1 cellular context compared by ENCODE assay signal in the genomic region with DNA sequence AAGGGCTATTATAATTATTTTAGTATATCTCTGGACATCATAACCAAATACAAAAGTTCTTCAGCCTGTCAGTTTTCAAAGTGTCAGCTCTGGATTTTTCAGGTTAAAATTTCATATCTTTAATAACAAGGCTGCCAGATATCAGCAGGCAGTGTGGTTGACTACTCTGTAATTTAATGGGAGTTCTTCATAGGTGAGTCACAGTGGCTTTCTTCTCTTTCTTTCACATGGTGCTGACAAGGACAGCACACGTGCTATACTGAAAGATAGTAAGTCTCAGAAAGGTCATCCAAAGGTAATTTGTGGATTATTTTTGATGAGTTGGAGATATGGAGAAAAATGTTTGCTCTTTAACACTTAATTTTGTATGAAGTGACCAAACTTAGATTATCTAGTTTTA.
TF ChIP-seq lines count a peak whose summit lies in the region.

No MANE protein-coding gene starts in this region.

TF ChIP-seq in K562, 482 proteins besides CTCF, POLR2A, EP300 and RAD21 (continued from another document and continues in another):
- TF ChIP-seq ASH1L (IDR thresholded peaks at IDR 0.05; ENCODE audit: borderline replicate concordance, low read depth, partially characterized antibody): no peak
- no peak for TF ChIP-seq WHSC1 (IDR thresholded peaks at IDR 0.05; ENCODE audit: low read length)
- no peak for TF ChIP-seq CC2D1A (IDR thresholded peaks at IDR 0.05)
- TF ChIP-seq, protein P1, sequence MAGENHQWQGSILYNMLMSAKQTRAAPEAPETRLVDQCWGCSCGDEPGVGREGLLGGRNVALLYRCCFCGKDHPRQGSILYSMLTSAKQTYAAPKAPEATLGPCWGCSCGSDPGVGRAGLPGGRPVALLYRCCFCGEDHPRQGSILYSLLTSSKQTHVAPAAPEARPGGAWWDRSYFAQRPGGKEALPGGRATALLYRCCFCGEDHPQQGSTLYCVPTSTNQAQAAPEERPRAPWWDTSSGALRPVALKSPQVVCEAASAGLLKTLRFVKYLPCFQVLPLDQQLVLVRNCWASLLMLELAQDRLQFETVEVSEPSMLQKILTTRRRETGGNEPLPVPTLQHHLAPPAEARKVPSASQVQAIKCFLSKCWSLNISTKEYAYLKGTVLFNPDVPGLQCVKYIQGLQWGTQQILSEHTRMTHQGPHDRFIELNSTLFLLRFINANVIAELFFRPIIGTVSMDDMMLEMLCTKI (IDR thresholded peaks at IDR 0.05; ENCODE audit: partially characterized antibody): no peak
- TF ChIP-seq, protein P2, sequence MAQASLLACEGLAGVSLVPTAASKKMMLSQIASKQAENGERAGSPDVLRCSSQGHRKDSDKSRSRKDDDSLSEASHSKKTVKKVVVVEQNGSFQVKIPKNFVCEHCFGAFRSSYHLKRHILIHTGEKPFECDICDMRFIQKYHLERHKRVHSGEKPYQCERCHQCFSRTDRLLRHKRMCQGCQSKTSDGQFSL (CRISPR knock-in tag; IDR thresholded peaks at IDR 0.05): no peak
- TF ChIP-seq, protein P2 (tag; IDR thresholded peaks at IDR 0.05): no peak
- TF ChIP-seq JUN (IDR thresholded peaks at IDR 0.05; ENCODE audit: borderline replicate concordance, low read depth, low read length): no peak
- TF ChIP-seq JUN (CRISPR knock-in tag; IDR thresholded peaks at IDR 0.05; ENCODE audit: borderline replicate concordance): no peak
- TF ChIP-seq, protein P3, sequence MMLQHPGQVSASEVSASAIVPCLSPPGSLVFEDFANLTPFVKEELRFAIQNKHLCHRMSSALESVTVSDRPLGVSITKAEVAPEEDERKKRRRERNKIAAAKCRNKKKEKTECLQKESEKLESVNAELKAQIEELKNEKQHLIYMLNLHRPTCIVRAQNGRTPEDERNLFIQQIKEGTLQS (IDR thresholded peaks at IDR 0.05): peak; percentile 60; the same call in 1 of the 2 replicates
- TF ChIP-seq, protein P3 (CRISPR knock-in tag; conservative IDR thresholded peaks at IDR 0.05): no peak
- peak; percentile 82 for TF ChIP-seq TEAD4 (IDR thresholded peaks at IDR 0.05; ENCODE audit: low read length)
- TF ChIP-seq TEAD4 (CRISPR knock-in tag; IDR thresholded peaks at IDR 0.05; ENCODE audit: borderline replicate concordance): no peak
- no peak for TF ChIP-seq FOXP1 (CRISPR knock-in tag; IDR thresholded peaks at IDR 0.05)
- no peak for TF ChIP-seq NR2C1 (IDR thresholded peaks at IDR 0.05)
- no peak for TF ChIP-seq NR2C1 (tag; IDR thresholded peaks at IDR 0.05)
- no peak for TF ChIP-seq PHF20 (IDR thresholded peaks at IDR 0.05; ENCODE audit: partially characterized antibody)
- TF ChIP-seq ZNF212 (CRISPR knock-in tag; IDR thresholded peaks at IDR 0.05): no peak
- TF ChIP-seq, protein P4, sequence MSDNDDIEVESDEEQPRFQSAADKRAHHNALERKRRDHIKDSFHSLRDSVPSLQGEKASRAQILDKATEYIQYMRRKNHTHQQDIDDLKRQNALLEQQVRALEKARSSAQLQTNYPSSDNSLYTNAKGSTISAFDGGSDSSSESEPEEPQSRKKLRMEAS (CRISPR knock-in tag; IDR thresholded peaks at IDR 0.05): no peak
- no peak for TF ChIP-seq SREBF2 (CRISPR knock-in tag; IDR thresholded peaks at IDR 0.05)
- no peak for TF ChIP-seq L3MBTL2 (IDR thresholded peaks at IDR 0.05)
- TF ChIP-seq LEF1 (IDR thresholded peaks at IDR 0.05): no peak
- TF ChIP-seq SMARCA5 (IDR thresholded peaks at IDR 0.05): no peak
- TF ChIP-seq, protein P5, sequence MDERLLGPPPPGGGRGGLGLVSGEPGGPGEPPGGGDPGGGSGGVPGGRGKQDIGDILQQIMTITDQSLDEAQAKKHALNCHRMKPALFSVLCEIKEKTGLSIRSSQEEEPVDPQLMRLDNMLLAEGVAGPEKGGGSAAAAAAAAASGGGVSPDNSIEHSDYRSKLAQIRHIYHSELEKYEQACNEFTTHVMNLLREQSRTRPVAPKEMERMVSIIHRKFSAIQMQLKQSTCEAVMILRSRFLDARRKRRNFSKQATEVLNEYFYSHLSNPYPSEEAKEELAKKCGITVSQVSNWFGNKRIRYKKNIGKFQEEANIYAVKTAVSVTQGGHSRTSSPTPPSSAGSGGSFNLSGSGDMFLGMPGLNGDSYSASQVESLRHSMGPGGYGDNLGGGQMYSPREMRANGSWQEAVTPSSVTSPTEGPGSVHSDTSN (CRISPR knock-in tag; IDR thresholded peaks at IDR 0.05; ENCODE audit: low read depth): no peak
- TF ChIP-seq, protein P5 (tag; conservative IDR thresholded peaks at IDR 0.05; ENCODE audit: low read depth): no peak
- no peak for TF ChIP-seq ZNF140 (CRISPR knock-in tag; IDR thresholded peaks at IDR 0.05)
- TF ChIP-seq, protein P6, sequence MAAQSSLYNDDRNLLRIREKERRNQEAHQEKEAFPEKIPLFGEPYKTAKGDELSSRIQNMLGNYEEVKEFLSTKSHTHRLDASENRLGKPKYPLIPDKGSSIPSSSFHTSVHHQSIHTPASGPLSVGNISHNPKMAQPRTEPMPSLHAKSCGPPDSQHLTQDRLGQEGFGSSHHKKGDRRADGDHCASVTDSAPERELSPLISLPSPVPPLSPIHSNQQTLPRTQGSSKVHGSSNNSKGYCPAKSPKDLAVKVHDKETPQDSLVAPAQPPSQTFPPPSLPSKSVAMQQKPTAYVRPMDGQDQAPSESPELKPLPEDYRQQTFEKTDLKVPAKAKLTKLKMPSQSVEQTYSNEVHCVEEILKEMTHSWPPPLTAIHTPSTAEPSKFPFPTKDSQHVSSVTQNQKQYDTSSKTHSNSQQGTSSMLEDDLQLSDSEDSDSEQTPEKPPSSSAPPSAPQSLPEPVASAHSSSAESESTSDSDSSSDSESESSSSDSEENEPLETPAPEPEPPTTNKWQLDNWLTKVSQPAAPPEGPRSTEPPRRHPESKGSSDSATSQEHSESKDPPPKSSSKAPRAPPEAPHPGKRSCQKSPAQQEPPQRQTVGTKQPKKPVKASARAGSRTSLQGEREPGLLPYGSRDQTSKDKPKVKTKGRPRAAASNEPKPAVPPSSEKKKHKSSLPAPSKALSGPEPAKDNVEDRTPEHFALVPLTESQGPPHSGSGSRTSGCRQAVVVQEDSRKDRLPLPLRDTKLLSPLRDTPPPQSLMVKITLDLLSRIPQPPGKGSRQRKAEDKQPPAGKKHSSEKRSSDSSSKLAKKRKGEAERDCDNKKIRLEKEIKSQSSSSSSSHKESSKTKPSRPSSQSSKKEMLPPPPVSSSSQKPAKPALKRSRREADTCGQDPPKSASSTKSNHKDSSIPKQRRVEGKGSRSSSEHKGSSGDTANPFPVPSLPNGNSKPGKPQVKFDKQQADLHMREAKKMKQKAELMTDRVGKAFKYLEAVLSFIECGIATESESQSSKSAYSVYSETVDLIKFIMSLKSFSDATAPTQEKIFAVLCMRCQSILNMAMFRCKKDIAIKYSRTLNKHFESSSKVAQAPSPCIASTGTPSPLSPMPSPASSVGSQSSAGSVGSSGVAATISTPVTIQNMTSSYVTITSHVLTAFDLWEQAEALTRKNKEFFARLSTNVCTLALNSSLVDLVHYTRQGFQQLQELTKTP (IDR thresholded peaks at IDR 0.05; ENCODE audit: low read depth in 1 of 2, partially characterized antibody in 2 of 2): no peak
- TF ChIP-seq, protein P7, sequence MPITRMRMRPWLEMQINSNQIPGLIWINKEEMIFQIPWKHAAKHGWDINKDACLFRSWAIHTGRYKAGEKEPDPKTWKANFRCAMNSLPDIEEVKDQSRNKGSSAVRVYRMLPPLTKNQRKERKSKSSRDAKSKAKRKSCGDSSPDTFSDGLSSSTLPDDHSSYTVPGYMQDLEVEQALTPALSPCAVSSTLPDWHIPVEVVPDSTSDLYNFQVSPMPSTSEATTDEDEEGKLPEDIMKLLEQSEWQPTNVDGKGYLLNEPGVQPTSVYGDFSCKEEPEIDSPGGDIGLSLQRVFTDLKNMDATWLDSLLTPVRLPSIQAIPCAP (CRISPR knock-in tag; IDR thresholded peaks at IDR 0.05; ENCODE audit: borderline replicate concordance): no peak
- no peak for TF ChIP-seq ZNF143 (CRISPR knock-in tag; IDR thresholded peaks at IDR 0.05)
- no peak for TF ChIP-seq MTF1 (CRISPR knock-in tag; IDR thresholded peaks at IDR 0.05; ENCODE audit: borderline replicate concordance)
- peak; percentile 24; the same call in 1 of the 2 replicates for TF ChIP-seq CBFA2T2 (conservative IDR thresholded peaks at IDR 0.05)
- no peak for TF ChIP-seq SIX5 (IDR thresholded peaks at IDR 0.05; ENCODE audit: borderline replicate concordance in 1 of 2, insufficient read depth in 1 of 2, low read depth in 1 of 2, low read length in 2 of 2)
- no peak for TF ChIP-seq FOXA3 (CRISPR knock-in tag; conservative IDR thresholded peaks at IDR 0.05 in 1 of 2, IDR thresholded peaks at IDR 0.05 in 1 of 2)
- no peak for TF ChIP-seq CTBP1 (IDR thresholded peaks at IDR 0.05; ENCODE audit: borderline replicate concordance)
- no peak for TF ChIP-seq PTBP1 (IDR thresholded peaks at IDR 0.05; ENCODE audit: low read depth, low read length)
- no peak for TF ChIP-seq MAFF (IDR thresholded peaks at IDR 0.05; ENCODE audit: low read length)
- no peak for TF ChIP-seq BCL6 (CRISPR knock-in tag; IDR thresholded peaks at IDR 0.05)
- no peak for TF ChIP-seq PYGO2 (tag; IDR thresholded peaks at IDR 0.05)
- TF ChIP-seq KAT7 (CRISPR knock-in tag; IDR thresholded peaks at IDR 0.05; ENCODE audit: borderline replicate concordance): no peak
- no peak for TF ChIP-seq CEBPB (tag; IDR thresholded peaks at IDR 0.05)
- no peak for TF ChIP-seq U2AF1 (optimal IDR thresholded peaks at IDR 0.05; ENCODE audit: low read depth, low read length)
- TF ChIP-seq, protein P8, sequence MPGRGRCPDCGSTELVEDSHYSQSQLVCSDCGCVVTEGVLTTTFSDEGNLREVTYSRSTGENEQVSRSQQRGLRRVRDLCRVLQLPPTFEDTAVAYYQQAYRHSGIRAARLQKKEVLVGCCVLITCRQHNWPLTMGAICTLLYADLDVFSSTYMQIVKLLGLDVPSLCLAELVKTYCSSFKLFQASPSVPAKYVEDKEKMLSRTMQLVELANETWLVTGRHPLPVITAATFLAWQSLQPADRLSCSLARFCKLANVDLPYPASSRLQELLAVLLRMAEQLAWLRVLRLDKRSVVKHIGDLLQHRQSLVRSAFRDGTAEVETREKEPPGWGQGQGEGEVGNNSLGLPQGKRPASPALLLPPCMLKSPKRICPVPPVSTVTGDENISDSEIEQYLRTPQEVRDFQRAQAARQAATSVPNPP (IDR thresholded peaks at IDR 0.05; ENCODE audit: borderline replicate concordance, insufficient read depth, insufficient read length): no peak
- TF ChIP-seq, protein P9, sequence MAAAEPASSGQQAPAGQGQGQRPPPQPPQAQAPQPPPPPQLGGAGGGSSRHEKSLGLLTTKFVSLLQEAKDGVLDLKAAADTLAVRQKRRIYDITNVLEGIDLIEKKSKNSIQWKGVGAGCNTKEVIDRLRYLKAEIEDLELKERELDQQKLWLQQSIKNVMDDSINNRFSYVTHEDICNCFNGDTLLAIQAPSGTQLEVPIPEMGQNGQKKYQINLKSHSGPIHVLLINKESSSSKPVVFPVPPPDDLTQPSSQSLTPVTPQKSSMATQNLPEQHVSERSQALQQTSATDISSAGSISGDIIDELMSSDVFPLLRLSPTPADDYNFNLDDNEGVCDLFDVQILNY (CRISPR knock-in tag; IDR thresholded peaks at IDR 0.05): no peak
- TF ChIP-seq, protein P10, sequence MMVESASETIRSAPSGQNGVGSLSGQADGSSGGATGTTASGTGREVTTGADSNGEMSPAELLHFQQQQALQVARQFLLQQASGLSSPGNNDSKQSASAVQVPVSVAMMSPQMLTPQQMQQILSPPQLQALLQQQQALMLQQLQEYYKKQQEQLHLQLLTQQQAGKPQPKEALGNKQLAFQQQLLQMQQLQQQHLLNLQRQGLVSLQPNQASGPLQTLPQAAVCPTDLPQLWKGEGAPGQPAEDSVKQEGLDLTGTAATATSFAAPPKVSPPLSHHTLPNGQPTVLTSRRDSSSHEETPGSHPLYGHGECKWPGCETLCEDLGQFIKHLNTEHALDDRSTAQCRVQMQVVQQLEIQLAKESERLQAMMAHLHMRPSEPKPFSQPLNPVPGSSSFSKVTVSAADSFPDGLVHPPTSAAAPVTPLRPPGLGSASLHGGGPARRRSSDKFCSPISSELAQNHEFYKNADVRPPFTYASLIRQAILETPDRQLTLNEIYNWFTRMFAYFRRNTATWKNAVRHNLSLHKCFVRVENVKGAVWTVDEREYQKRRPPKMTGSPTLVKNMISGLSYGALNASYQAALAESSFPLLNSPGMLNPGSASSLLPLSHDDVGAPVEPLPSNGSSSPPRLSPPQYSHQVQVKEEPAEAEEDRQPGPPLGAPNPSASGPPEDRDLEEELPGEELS (CRISPR knock-in tag; IDR thresholded peaks at IDR 0.05; ENCODE audit: borderline replicate concordance): no peak
- no peak for TF ChIP-seq ZNF699 (CRISPR knock-in tag; IDR thresholded peaks at IDR 0.05; ENCODE audit: insufficient replicate concordance)
- TF ChIP-seq ZNF644 (tag; IDR thresholded peaks at IDR 0.05; ENCODE audit: low read depth): no peak
- TF ChIP-seq, protein P11, sequence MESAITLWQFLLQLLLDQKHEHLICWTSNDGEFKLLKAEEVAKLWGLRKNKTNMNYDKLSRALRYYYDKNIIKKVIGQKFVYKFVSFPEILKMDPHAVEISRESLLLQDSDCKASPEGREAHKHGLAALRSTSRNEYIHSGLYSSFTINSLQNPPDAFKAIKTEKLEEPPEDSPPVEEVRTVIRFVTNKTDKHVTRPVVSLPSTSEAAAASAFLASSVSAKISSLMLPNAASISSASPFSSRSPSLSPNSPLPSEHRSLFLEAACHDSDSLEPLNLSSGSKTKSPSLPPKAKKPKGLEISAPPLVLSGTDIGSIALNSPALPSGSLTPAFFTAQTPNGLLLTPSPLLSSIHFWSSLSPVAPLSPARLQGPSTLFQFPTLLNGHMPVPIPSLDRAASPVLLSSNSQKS (CRISPR knock-in tag; IDR thresholded peaks at IDR 0.05): no peak
- no peak for TF ChIP-seq ZNF184 (CRISPR knock-in tag; IDR thresholded peaks at IDR 0.05)
- TF ChIP-seq HNRNPK (IDR thresholded peaks at IDR 0.05; ENCODE audit: low read depth, low read length, poor library complexity, severe bottlenecking): no peak
- TF ChIP-seq XRCC5 (IDR thresholded peaks at IDR 0.05; ENCODE audit: low read depth, low read length): no peak
